In genomic region chr10:63221950-63222349, GRCh38 we compare ENCODE assay signal across 18 cellular contexts.
DNase-seq lines count a peak whose midpoint lies in the region; ATAC-seq, FAIRE-seq and TF ChIP-seq lines count a peak whose summit lies in the region.
"Had no signal": no experiment of that assay in that cellular context is flagged by ENCODE, and none has a peak within 500 bp of the region (broad histone marks: within the 10 kb centered on the region; RNA-seq: fewer than 3 reads in every experiment).

No MANE protein-coding gene starts in this region.

- TF ChIP-seq CTCF in WTC11 (IDR thresholded peaks at IDR 0.05) (no peak), body of pancreas (IDR thresholded peaks at IDR 0.05) (no peak)

- no peaks in the 10 kb centered on the region for H3K36me3 ChIP-seq in CD4-positive, alpha-beta memory T cell (ENCODE audit: insufficient read depth, low read length)
- H3K36me3 ChIP-seq in body of pancreas (replicated peaks in 1 of 2; ENCODE audit: insufficient read depth in 1 of 2, low read depth in 2 of 2), result no peaks in the 10 kb centered on the region
- H3K36me3 ChIP-seq: suprapubic skin had no signal

- H3K27ac ChIP-seq in CD4-positive, alpha-beta memory T cell (ENCODE audit: low read depth, low read length), result peak overlapping the region; percentile 5
- no peak overlapping the region for H3K27ac ChIP-seq in body of pancreas
- H3K27ac ChIP-seq: suprapubic skin, WERI-Rb-1 had no signal

- no peaks in the 10 kb centered on the region for H3K27me3 ChIP-seq in CD4-positive, alpha-beta memory T cell (ENCODE audit: insufficient read depth, low read length)
- no peaks in the 10 kb centered on the region for H3K27me3 ChIP-seq in body of pancreas
- H3K27me3 ChIP-seq: suprapubic skin had no signal

- intact Hi-C loops in CD4-positive, alpha-beta memory T cell (cut with micrococcal nuclease), result no loop called here
- intact Hi-C loops in body of pancreas (cut with DNase I), result no loop called here

- peak; percentile 41 for FAIRE-seq in GM18507 (lab: Jason Lieb, UNC)

- peaks cover 3 to 11% of the 10 kb centered on the region in 2 donors for H3K36me3 Mint-ChIP-seq in CD4-positive, alpha-beta memory T cell
- H3K36me3 Mint-ChIP-seq in WTC11, result peaks cover 1% of the 10 kb centered on the region
- H3K36me3 Mint-ChIP-seq in immature natural killer cell, result no peaks in the 10 kb centered on the region

- H3K4me3 ChIP-seq in CD4-positive, alpha-beta memory T cell (ENCODE audit: low read length in 2 of 2), result no peak overlapping the region
- H3K4me3 ChIP-seq in body of pancreas, result no peak overlapping the region
- H3K4me3 ChIP-seq: suprapubic skin had no signal

- peaks cover 0 to 3% (median 0%) of the 10 kb centered on the region in 8 donors for H3K9me3 Mint-ChIP-seq in CD4-positive, alpha-beta memory T cell
- H3K9me3 Mint-ChIP-seq in WTC11, result no peaks in the 10 kb centered on the region
- no peaks in the 10 kb centered on the region for H3K9me3 Mint-ChIP-seq in immature natural killer cell

- CTCF ChIA-PET in CD4-positive, alpha-beta memory T cell (lab: Charles Lee; ENCODE audit: partially characterized antibody), result interaction anchor here (1.1 kb wide), 1 partner anchor 55 kb away, joined by 3 read pairs; no protein-coding TSS in a partner anchor
- CTCF ChIA-PET in WTC11 (lab: Charles Lee), result no interaction called here

- H3K4me1 ChIP-seq in CD4-positive, alpha-beta memory T cell (ENCODE audit: insufficient read depth, low read length), result peaks cover 75% of the 10 kb centered on the region
- peaks cover 10% of the 10 kb centered on the region for H3K4me1 ChIP-seq in body of pancreas

- peak overlapping the region; percentile 48 to 91 (median 89) for H3K27ac Mint-ChIP-seq in CD4-positive, alpha-beta memory T cell
- H3K27ac Mint-ChIP-seq in WTC11 (peak overlapping the region; percentile 67; the same call in 1 of the 2 replicates), immature natural killer cell (peak overlapping the region; percentile 17 to 87 (median 66))

- H3K4me3 Mint-ChIP-seq in CD4-positive, alpha-beta memory T cell, result peak overlapping the region in 6 of 8 donors; percentile 21 to 76 (median 57)
- H3K4me3 Mint-ChIP-seq in WTC11 (no peak overlapping the region), immature natural killer cell (peak overlapping the region in 1 of 5 donors; percentile 36)

- no peaks in the 10 kb centered on the region for H3K27me3 Mint-ChIP-seq in CD4-positive, alpha-beta memory T cell
- H3K27me3 Mint-ChIP-seq in WTC11 (ENCODE audit: low read depth), result no peaks in the 10 kb centered on the region
- H3K27me3 Mint-ChIP-seq in immature natural killer cell (ENCODE audit: low read depth in 3 of 3), result peaks cover 2 to 6% (median 2%) of the 10 kb centered on the region in 3 donors

- H3K4me1 Mint-ChIP-seq in CD4-positive, alpha-beta memory T cell, result peaks cover 54 to 78% (median 63%) of the 10 kb centered on the region in 4 donors
- H3K4me1 Mint-ChIP-seq in WTC11 (peaks cover 63% of the 10 kb centered on the region), immature natural killer cell (peaks cover 51 to 71% of the 10 kb centered on the region in 2 donors)

- peak in 1 of 5 donors; percentile 43 for DNase-seq in CD4-positive, alpha-beta memory T cell
- no peak for DNase-seq in GM18507 (ENCODE audit: extremely low spot score, insufficient read length, low read depth)
- DNase-seq in WTC11 (ENCODE audit: low spot score), result no peak
- DNase-seq in immature natural killer cell, result no peak
- DNase-seq in H4 (ENCODE audit: low spot score), result no peak
- no peak for DNase-seq in NCI-H524 treated with DMSO at 0.1 percent for 48 hours (lab: John Stamatoyannopoulos, UW)
- no peak for DNase-seq in body of pancreas
- DNase-seq: activated CD8-positive, alpha-beta memory T cell treated with anti-CD3 and anti-CD28 coated beads, Interleukin-2, amount 50 U/mL, for 48 hours; DMS 273 treated with DMSO at 0.1 percent for 48 hours; HCEC 1CT; MM.1S; NCI-H1930; NCI-H524; SHP77; stimulated activated CD4-positive, alpha-beta T cell treated with anti-CD3 and anti-CD28 coated beads, Interleukin-2, amount 100 ng/mL, for 24 hours; WERI-Rb-1 had no signal

- POLR2A ChIA-PET in CD4-positive, alpha-beta memory T cell (lab: Charles Lee; ENCODE audit: partially characterized antibody), result no interaction called here
- POLR2A ChIA-PET in WTC11 (lab: Charles Lee), result no interaction called here

- ATAC-seq in WTC11 (no peak), body of pancreas (no peak)
- ATAC-seq: esophagus mucosa had no signal

- no peaks in the 10 kb centered on the region for H3K9me3 ChIP-seq in CD4-positive, alpha-beta memory T cell (ENCODE audit: control insufficient read depth in 1 of 2, low read length in 2 of 2)
- no peaks in the 10 kb centered on the region for H3K9me3 ChIP-seq in body of pancreas
- H3K9me3 ChIP-seq: suprapubic skin had no signal

- WGBS in body of pancreas, 2 donors, result 81% methylated on average over 4 of the region's 4 CpGs

- no peak for TF ChIP-seq POLR2A in body of pancreas (IDR thresholded peaks at IDR 0.05)

TF ChIP-seq in WTC11, 78 proteins besides CTCF, POLR2A, EP300 and RAD21 (continues in another document):
- TF ChIP-seq SP1 (CRISPR knock-in tag; conservative IDR thresholded peaks at IDR 0.05) (no peak), FOXJ3 (CRISPR knock-in tag; IDR thresholded peaks at IDR 0.05; ENCODE audit: borderline replicate concordance) (no peak), AR (CRISPR knock-in tag; IDR thresholded peaks at IDR 0.05) (no peak), EMX1 (CRISPR knock-in tag; IDR thresholded peaks at IDR 0.05) (no peak), JUN (CRISPR knock-in tag; IDR thresholded peaks at IDR 0.05) (no peak), ZNF138 (CRISPR knock-in tag; conservative IDR thresholded peaks at IDR 0.05) (no peak), ZNF219 (CRISPR knock-in tag; IDR thresholded peaks at IDR 0.05; ENCODE audit: borderline replicate concordance) (no peak), ZNF232 (CRISPR knock-in tag; IDR thresholded peaks at IDR 0.05) (no peak), ARID4B (CRISPR knock-in tag; IDR thresholded peaks at IDR 0.05; ENCODE audit: borderline replicate concordance) (no peak), NR1H2 (CRISPR knock-in tag; IDR thresholded peaks at IDR 0.05) (no peak)
- TF ChIP-seq, protein P1, sequence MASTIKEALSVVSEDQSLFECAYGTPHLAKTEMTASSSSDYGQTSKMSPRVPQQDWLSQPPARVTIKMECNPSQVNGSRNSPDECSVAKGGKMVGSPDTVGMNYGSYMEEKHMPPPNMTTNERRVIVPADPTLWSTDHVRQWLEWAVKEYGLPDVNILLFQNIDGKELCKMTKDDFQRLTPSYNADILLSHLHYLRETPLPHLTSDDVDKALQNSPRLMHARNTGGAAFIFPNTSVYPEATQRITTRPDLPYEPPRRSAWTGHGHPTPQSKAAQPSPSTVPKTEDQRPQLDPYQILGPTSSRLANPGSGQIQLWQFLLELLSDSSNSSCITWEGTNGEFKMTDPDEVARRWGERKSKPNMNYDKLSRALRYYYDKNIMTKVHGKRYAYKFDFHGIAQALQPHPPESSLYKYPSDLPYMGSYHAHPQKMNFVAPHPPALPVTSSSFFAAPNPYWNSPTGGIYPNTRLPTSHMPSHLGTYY (CRISPR knock-in tag; IDR thresholded peaks at IDR 0.05), result no peak
